In the genomic region with DNA sequence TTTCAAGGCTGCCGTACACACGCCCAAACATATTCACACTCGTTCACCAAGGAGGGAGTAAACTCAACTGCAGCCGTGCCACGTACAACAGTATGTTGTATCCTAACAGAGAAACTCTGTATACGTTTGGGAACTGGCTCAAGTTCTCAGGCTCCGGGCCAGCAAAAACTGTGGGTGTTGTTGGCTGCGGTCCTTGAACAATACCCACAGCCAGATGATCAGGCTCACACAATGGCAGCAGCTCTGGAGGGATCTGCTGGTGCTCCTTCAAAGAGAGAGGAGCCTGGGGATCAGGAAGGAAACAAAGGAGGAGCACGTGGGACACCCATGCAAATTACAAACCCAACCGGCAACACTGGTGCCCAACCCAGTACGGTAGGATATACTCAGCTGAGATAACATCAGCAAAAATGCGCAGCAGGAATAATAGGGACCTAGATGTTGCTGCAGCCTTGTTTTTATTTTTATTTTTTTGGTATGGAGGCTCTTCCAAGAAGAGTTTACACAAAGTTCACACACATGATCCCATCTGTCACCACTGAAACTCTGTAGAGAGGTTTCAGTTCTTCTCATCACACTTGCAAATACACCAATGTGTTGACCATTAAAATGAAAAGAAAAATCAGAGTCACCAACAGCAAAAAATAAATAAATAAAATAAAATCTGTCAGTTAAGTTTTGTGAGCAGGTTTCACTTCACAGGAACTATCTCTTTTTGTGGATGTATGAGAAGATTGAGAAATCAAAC, we compare ENCODE assay signal across 1 cellular context.
TF ChIP-seq lines count a peak whose summit lies in the region.

No MANE protein-coding gene starts in this region.

TF ChIP-seq in GM23338, 12 proteins besides CTCF, POLR2A, EP300 and RAD21 (continued from another document):
- TF ChIP-seq, protein P1, sequence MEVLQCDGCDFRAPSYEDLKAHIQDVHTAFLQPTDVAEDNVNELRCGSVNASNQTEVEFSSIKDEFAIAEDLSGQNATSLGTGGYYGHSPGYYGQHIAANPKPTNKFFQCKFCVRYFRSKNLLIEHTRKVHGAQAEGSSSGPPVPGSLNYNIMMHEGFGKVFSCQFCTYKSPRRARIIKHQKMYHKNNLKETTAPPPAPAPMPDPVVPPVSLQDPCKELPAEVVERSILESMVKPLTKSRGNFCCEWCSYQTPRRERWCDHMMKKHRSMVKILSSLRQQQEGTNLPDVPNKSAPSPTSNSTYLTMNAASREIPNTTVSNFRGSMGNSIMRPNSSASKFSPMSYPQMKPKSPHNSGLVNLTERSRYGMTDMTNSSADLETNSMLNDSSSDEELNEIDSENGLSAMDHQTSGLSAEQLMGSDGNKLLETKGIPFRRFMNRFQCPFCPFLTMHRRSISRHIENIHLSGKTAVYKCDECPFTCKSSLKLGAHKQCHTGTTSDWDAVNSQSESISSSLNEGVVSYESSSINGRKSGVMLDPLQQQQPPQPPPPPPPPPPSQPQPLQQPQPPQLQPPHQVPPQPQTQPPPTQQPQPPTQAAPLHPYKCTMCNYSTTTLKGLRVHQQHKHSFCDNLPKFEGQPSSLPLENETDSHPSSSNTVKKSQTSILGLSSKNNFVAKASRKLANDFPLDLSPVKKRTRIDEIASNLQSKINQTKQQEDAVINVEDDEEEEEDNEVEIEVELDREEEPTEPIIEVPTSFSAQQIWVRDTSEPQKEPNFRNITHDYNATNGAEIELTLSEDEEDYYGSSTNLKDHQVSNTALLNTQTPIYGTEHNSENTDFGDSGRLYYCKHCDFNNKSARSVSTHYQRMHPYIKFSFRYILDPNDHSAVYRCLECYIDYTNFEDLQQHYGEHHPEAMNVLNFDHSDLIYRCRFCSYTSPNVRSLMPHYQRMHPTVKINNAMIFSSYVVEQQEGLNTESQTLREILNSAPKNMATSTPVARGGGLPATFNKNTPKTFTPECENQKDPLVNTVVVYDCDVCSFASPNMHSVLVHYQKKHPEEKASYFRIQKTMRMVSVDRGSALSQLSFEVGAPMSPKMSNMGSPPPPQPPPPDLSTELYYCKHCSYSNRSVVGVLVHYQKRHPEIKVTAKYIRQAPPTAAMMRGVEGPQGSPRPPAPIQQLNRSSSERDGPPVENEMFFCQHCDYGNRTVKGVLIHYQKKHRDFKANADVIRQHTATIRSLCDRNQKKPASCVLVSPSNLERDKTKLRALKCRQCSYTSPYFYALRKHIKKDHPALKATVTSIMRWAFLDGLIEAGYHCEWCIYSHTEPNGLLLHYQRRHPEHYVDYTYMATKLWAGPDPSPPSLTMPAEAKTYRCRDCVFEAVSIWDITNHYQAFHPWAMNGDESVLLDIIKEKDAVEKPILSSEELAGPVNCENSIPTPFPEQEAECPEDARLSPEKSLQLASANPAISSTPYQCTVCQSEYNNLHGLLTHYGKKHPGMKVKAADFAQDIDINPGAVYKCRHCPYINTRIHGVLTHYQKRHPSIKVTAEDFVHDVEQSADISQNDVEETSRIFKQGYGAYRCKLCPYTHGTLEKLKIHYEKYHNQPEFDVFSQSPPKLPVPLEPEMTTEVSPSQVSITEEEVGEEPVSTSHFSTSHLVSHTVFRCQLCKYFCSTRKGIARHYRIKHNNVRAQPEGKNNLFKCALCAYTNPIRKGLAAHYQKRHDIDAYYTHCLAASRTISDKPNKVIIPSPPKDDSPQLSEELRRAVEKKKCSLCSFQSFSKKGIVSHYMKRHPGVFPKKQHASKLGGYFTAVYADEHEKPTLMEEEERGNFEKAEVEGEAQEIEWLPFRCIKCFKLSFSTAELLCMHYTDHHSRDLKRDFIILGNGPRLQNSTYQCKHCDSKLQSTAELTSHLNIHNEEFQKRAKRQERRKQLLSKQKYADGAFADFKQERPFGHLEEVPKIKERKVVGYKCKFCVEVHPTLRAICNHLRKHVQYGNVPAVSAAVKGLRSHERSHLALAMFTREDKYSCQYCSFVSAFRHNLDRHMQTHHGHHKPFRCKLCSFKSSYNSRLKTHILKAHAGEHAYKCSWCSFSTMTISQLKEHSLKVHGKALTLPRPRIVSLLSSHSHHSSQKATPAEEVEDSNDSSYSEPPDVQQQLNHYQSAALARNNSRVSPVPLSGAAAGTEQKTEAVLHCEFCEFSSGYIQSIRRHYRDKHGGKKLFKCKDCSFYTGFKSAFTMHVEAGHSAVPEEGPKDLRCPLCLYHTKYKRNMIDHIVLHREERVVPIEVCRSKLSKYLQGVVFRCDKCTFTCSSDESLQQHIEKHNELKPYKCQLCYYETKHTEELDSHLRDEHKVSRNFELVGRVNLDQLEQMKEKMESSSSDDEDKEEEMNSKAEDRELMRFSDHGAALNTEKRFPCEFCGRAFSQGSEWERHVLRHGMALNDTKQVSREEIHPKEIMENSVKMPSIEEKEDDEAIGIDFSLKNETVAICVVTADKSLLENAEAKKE (CRISPR knock-in tag; IDR thresholded peaks at IDR 0.05): no peak
- TF ChIP-seq, protein P2, sequence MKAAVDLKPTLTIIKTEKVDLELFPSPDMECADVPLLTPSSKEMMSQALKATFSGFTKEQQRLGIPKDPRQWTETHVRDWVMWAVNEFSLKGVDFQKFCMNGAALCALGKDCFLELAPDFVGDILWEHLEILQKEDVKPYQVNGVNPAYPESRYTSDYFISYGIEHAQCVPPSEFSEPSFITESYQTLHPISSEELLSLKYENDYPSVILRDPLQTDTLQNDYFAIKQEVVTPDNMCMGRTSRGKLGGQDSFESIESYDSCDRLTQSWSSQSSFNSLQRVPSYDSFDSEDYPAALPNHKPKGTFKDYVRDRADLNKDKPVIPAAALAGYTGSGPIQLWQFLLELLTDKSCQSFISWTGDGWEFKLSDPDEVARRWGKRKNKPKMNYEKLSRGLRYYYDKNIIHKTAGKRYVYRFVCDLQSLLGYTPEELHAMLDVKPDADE (IDR thresholded peaks at IDR 0.05): no peak
- no peak for TF ChIP-seq EZH2phosphoT487 (IDR thresholded peaks at IDR 0.05; ENCODE audit: unreplicated experiment)
- TF ChIP-seq STAT1 (IDR thresholded peaks at IDR 0.05; ENCODE audit: unreplicated experiment): no peak
- no peak for TF ChIP-seq ZNF114 (CRISPR knock-in tag; IDR thresholded peaks at IDR 0.05)
- no peak for TF ChIP-seq EZH2 (IDR thresholded peaks at IDR 0.05; ENCODE audit: low read depth, unreplicated experiment)
